3 cellular contexts compared by ENCODE assay signal in the genomic region with DNA sequence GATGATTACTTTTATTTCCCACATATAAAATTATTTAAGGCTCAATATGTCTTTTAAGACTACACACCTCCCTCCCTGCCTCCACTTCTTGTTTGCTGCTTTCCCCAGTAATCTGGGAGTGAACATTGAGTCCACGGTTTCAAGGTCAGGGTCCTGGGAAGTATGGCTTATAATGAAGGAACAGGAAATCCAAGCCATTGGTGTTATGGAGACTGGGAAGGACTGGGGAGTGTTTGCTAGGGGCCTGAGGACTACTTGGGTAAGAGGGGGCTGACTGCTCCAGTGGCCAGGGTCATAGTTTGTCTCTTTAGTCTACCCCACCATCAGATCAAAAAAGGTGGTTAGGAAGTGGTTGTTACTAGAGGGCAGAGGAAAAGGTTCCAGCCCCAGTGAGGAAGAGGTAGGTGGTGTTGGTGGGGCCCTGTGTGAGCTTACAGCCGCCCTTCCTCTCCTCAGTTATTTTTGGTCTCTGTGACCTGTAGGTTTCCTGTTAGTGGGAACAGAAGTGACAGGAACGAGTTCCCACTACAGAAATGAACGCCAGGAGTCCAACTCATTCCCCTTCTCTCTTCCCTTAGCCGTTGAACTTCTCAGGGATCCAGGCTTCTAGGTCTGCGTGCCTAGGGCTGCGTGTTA.
A peak's percentile ranks its signal among the peaks of the same experiment; 100 is the strongest.
TF ChIP-seq lines count a peak whose summit lies in the region.

No MANE protein-coding gene starts in this region.

TF ChIP-seq in SK-N-SH, 30 proteins besides CTCF, POLR2A, EP300 and RAD21:
- TF ChIP-seq JUND (IDR thresholded peaks at IDR 0.05) = no peak
- no peak for TF ChIP-seq RFX5 (IDR thresholded peaks at IDR 0.05; ENCODE audit: low read length)
- TF ChIP-seq NFIC (IDR thresholded peaks at IDR 0.05; ENCODE audit: borderline replicate concordance) = no peak
- 0 out of 2 replicates have a peak, but pooled peaks have one; percentile 20 for TF ChIP-seq GABPA (IDR thresholded peaks at IDR 0.05; ENCODE audit: low read depth)

TF ChIP-seq in SK-N-SH treated with all-trans-retinoic acid at 6 μM for 48 hours, 23 proteins besides CTCF, POLR2A, EP300 and RAD21:
- TF ChIP-seq, protein P1, sequence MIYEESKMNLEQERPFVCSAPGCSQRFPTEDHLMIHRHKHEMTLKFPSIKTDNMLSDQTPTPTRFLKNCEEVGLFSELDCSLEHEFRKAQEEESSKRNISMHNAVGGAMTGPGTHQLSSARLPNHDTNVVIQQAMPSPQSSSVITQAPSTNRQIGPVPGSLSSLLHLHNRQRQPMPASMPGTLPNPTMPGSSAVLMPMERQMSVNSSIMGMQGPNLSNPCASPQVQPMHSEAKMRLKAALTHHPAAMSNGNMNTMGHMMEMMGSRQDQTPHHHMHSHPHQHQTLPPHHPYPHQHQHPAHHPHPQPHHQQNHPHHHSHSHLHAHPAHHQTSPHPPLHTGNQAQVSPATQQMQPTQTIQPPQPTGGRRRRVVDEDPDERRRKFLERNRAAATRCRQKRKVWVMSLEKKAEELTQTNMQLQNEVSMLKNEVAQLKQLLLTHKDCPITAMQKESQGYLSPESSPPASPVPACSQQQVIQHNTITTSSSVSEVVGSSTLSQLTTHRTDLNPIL (CRISPR knock-in tag; IDR thresholded peaks at IDR 0.05; ENCODE audit: low read depth) = no peak
- no peak for TF ChIP-seq BACH2 (CRISPR knock-in tag; IDR thresholded peaks at IDR 0.05; ENCODE audit: borderline replicate concordance)
- no peak for TF ChIP-seq TOX (CRISPR knock-in tag; IDR thresholded peaks at IDR 0.05; ENCODE audit: borderline replicate concordance)
- no peak for TF ChIP-seq ZNF70 (CRISPR knock-in tag; IDR thresholded peaks at IDR 0.05)
- TF ChIP-seq ZNF565 (CRISPR knock-in tag; conservative IDR thresholded peaks at IDR 0.05; ENCODE audit: low read depth) = no peak
- TF ChIP-seq ZNF8 (CRISPR knock-in tag; IDR thresholded peaks at IDR 0.05) = no peak
- no peak for TF ChIP-seq RARB (CRISPR knock-in tag; IDR thresholded peaks at IDR 0.05)
- no peak for TF ChIP-seq ARNTL (CRISPR knock-in tag; IDR thresholded peaks at IDR 0.05; ENCODE audit: borderline replicate concordance, low read depth)
- TF ChIP-seq ESRRG (CRISPR knock-in tag; IDR thresholded peaks at IDR 0.05) = no peak
- no peak for TF ChIP-seq ISL1 (CRISPR knock-in tag; IDR thresholded peaks at IDR 0.05)
- TF ChIP-seq, protein P2, sequence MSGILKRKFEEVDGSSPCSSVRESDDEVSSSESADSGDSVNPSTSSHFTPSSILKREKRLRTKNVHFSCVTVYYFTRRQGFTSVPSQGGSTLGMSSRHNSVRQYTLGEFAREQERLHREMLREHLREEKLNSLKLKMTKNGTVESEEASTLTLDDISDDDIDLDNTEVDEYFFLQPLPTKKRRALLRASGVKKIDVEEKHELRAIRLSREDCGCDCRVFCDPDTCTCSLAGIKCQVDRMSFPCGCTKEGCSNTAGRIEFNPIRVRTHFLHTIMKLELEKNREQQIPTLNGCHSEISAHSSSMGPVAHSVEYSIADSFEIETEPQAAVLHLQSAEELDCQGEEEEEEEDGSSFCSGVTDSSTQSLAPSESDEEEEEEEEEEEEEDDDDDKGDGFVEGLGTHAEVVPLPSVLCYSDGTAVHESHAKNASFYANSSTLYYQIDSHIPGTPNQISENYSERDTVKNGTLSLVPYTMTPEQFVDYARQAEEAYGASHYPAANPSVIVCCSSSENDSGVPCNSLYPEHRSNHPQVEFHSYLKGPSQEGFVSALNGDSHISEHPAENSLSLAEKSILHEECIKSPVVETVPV (CRISPR knock-in tag; IDR thresholded peaks at IDR 0.05) = no peak
- TF ChIP-seq, protein P3, sequence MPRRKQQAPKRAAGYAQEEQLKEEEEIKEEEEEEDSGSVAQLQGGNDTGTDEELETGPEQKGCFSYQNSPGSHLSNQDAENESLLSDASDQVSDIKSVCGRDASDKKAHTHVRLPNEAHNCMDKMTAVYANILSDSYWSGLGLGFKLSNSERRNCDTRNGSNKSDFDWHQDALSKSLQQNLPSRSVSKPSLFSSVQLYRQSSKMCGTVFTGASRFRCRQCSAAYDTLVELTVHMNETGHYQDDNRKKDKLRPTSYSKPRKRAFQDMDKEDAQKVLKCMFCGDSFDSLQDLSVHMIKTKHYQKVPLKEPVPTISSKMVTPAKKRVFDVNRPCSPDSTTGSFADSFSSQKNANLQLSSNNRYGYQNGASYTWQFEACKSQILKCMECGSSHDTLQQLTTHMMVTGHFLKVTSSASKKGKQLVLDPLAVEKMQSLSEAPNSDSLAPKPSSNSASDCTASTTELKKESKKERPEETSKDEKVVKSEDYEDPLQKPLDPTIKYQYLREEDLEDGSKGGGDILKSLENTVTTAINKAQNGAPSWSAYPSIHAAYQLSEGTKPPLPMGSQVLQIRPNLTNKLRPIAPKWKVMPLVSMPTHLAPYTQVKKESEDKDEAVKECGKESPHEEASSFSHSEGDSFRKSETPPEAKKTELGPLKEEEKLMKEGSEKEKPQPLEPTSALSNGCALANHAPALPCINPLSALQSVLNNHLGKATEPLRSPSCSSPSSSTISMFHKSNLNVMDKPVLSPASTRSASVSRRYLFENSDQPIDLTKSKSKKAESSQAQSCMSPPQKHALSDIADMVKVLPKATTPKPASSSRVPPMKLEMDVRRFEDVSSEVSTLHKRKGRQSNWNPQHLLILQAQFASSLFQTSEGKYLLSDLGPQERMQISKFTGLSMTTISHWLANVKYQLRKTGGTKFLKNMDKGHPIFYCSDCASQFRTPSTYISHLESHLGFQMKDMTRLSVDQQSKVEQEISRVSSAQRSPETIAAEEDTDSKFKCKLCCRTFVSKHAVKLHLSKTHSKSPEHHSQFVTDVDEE (CRISPR knock-in tag; IDR thresholded peaks at IDR 0.05) = no peak
- no peak for TF ChIP-seq OSR1 (CRISPR knock-in tag; IDR thresholded peaks at IDR 0.05)
- no peak for TF ChIP-seq TCF4 (CRISPR knock-in tag; IDR thresholded peaks at IDR 0.05; ENCODE audit: borderline replicate concordance)
- TF ChIP-seq ZFP3 (CRISPR knock-in tag; IDR thresholded peaks at IDR 0.05) = no peak
- no peak for TF ChIP-seq ZC3H10 (CRISPR knock-in tag; IDR thresholded peaks at IDR 0.05)

TF ChIP-seq in GM12878, 131 proteins besides CTCF, POLR2A, EP300 and RAD21:
- TF ChIP-seq MTA3 (IDR thresholded peaks at IDR 0.05; ENCODE audit: borderline replicate concordance, low read length) (peak; percentile 59; the same call in 1 of the 2 replicates), DPF2 (IDR thresholded peaks at IDR 0.05) (peak; percentile 16; the same call in 1 of the 2 replicates), SMAD1 (IDR thresholded peaks at IDR 0.05; ENCODE audit: low read depth, partially characterized antibody) (no peak), FOXM1 (IDR thresholded peaks at IDR 0.05; ENCODE audit: low read depth, low read length) (peak; percentile 26; the same call in 1 of the 2 replicates), MEF2A (IDR thresholded peaks at IDR 0.05; ENCODE audit: insufficient read depth, low read depth, low read length) (peak; percentile 81; the same call in 1 of the 2 replicates), MEF2B (IDR thresholded peaks at IDR 0.05; ENCODE audit: partially characterized antibody, poor library complexity, severe bottlenecking) (peak; percentile 58), IKZF1 (conservative IDR thresholded peaks at IDR 0.05) (peak; percentile 72), RUNX3 (IDR thresholded peaks at IDR 0.05; ENCODE audit: low read length) (peak; percentile 65), PAX8 (IDR thresholded peaks at IDR 0.05) (no peak), LARP7 (IDR thresholded peaks at IDR 0.05) (0 out of 2 replicates have a peak, but pooled peaks have one; percentile 35), MTA2 (IDR thresholded peaks at IDR 0.05; ENCODE audit: low read depth) (peak; percentile 23; the same call in 1 of the 2 replicates), EGR1 (IDR thresholded peaks at IDR 0.05; ENCODE audit: borderline replicate concordance in 1 of 2, low read depth in 2 of 2, low read length in 2 of 2) (peak in 1 of 2 experiments; percentile 53; a peak in 1 of 3 replicates), NR2F1 (conservative IDR thresholded peaks at IDR 0.05) (peak; percentile 22; the same call in 1 of the 2 replicates), CREB1 (IDR thresholded peaks at IDR 0.05; ENCODE audit: low read depth) (0 out of 2 replicates have a peak, but pooled peaks have one; percentile 8), NFIC (IDR thresholded peaks at IDR 0.05; ENCODE audit: low read depth, low read length) (peak; percentile 34; the same call in 1 of the 2 replicates), EED (IDR thresholded peaks at IDR 0.05; ENCODE audit: low read depth) (peak; percentile 53), WRNIP1 (IDR thresholded peaks at IDR 0.05; ENCODE audit: borderline replicate concordance, low read depth, low read length) (no peak), ATF7 (IDR thresholded peaks at IDR 0.05; ENCODE audit: low read depth) (peak; percentile 7; the same call in 1 of the 2 replicates), TAF1 (IDR thresholded peaks at IDR 0.05; ENCODE audit: borderline replicate concordance, low read depth, low read length) (0 out of 2 replicates have a peak, but pooled peaks have one; percentile 4), ETV6 (conservative IDR thresholded peaks at IDR 0.05 in 1 of 2, IDR thresholded peaks at IDR 0.05 in 1 of 2; ENCODE audit: borderline replicate concordance in 1 of 2, low read depth in 1 of 2) (peak in 1 of 2 experiments; percentile 89; a peak in 2 of 4 replicates), IKZF2 (IDR thresholded peaks at IDR 0.05) (peak; percentile 38 to 50; a peak in 3 of 4 replicates)
- TF ChIP-seq, protein P4, sequence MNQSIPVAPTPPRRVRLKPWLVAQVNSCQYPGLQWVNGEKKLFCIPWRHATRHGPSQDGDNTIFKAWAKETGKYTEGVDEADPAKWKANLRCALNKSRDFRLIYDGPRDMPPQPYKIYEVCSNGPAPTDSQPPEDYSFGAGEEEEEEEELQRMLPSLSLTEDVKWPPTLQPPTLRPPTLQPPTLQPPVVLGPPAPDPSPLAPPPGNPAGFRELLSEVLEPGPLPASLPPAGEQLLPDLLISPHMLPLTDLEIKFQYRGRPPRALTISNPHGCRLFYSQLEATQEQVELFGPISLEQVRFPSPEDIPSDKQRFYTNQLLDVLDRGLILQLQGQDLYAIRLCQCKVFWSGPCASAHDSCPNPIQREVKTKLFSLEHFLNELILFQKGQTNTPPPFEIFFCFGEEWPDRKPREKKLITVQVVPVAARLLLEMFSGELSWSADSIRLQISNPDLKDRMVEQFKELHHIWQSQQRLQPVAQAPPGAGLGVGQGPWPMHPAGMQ (IDR thresholded peaks at IDR 0.05; ENCODE audit: borderline replicate concordance) = no peak
- TF ChIP-seq, protein P5, sequence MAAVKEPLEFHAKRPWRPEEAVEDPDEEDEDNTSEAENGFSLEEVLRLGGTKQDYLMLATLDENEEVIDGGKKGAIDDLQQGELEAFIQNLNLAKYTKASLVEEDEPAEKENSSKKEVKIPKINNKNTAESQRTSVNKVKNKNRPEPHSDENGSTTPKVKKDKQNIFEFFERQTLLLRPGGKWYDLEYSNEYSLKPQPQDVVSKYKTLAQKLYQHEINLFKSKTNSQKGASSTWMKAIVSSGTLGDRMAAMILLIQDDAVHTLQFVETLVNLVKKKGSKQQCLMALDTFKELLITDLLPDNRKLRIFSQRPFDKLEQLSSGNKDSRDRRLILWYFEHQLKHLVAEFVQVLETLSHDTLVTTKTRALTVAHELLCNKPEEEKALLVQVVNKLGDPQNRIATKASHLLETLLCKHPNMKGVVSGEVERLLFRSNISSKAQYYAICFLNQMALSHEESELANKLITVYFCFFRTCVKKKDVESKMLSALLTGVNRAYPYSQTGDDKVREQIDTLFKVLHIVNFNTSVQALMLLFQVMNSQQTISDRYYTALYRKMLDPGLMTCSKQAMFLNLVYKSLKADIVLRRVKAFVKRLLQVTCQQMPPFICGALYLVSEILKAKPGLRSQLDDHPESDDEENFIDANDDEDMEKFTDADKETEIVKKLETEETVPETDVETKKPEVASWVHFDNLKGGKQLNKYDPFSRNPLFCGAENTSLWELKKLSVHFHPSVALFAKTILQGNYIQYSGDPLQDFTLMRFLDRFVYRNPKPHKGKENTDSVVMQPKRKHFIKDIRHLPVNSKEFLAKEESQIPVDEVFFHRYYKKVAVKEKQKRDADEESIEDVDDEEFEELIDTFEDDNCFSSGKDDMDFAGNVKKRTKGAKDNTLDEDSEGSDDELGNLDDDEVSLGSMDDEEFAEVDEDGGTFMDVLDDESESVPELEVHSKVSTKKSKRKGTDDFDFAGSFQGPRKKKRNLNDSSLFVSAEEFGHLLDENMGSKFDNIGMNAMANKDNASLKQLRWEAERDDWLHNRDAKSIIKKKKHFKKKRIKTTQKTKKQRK (IDR thresholded peaks at IDR 0.05; ENCODE audit: low read depth, low read length) = no peak
- TF ChIP-seq, protein P6, sequence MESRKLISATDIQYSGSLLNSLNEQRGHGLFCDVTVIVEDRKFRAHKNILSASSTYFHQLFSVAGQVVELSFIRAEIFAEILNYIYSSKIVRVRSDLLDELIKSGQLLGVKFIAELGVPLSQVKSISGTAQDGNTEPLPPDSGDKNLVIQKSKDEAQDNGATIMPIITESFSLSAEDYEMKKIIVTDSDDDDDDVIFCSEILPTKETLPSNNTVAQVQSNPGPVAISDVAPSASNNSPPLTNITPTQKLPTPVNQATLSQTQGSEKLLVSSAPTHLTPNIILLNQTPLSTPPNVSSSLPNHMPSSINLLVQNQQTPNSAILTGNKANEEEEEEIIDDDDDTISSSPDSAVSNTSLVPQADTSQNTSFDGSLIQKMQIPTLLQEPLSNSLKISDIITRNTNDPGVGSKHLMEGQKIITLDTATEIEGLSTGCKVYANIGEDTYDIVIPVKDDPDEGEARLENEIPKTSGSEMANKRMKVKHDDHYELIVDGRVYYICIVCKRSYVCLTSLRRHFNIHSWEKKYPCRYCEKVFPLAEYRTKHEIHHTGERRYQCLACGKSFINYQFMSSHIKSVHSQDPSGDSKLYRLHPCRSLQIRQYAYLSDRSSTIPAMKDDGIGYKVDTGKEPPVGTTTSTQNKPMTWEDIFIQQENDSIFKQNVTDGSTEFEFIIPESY (IDR thresholded peaks at IDR 0.05) = no peak
